Comparison of ENCODE assay signal across 1 cellular context in the genomic region with DNA sequence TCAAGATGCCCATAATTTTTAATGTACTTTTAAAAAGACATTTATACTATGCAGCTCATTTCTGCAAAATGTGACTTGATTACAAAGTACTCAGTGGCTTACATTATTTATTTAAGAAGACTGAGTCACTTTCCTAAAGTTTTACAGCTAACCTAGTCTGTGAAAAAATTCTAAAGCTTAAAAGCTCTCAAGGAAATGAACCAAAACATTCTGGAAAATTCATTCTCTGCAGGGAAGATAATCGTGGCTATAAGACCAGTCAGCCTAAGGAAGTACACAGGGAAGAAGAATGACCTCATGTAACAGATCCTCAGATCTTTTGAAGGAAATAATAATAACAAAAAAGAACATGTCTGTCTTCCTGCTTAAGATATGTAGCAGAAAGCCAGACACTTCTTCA.
TF ChIP-seq lines count a peak whose summit lies in the region.

No MANE protein-coding gene starts in this region.

TF ChIP-seq in GM12878, 131 proteins besides CTCF, POLR2A, EP300 and RAD21 (continued from another document):
- TF ChIP-seq ZNF592 (IDR thresholded peaks at IDR 0.05) (no peak), FOXK2 (IDR thresholded peaks at IDR 0.05) (no peak), MTA3 (IDR thresholded peaks at IDR 0.05; ENCODE audit: borderline replicate concordance, low read length) (no peak), TCF12 (IDR thresholded peaks at IDR 0.05; ENCODE audit: low read depth, low read length) (no peak), STAT1 (conservative IDR thresholded peaks at IDR 0.05) (no peak), BCL11A (IDR thresholded peaks at IDR 0.05; ENCODE audit: low read depth, low read length) (no peak)
- TF ChIP-seq, protein P1, sequence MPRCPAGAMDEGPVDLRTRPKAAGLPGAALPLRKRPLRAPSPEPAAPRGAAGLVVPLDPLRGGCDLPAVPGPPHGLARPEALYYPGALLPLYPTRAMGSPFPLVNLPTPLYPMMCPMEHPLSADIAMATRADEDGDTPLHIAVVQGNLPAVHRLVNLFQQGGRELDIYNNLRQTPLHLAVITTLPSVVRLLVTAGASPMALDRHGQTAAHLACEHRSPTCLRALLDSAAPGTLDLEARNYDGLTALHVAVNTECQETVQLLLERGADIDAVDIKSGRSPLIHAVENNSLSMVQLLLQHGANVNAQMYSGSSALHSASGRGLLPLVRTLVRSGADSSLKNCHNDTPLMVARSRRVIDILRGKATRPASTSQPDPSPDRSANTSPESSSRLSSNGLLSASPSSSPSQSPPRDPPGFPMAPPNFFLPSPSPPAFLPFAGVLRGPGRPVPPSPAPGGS (IDR thresholded peaks at IDR 0.05; ENCODE audit: borderline replicate concordance, insufficient read depth, low read depth, low read length, poor library complexity, severe bottlenecking): no peak
- TF ChIP-seq, protein P2, sequence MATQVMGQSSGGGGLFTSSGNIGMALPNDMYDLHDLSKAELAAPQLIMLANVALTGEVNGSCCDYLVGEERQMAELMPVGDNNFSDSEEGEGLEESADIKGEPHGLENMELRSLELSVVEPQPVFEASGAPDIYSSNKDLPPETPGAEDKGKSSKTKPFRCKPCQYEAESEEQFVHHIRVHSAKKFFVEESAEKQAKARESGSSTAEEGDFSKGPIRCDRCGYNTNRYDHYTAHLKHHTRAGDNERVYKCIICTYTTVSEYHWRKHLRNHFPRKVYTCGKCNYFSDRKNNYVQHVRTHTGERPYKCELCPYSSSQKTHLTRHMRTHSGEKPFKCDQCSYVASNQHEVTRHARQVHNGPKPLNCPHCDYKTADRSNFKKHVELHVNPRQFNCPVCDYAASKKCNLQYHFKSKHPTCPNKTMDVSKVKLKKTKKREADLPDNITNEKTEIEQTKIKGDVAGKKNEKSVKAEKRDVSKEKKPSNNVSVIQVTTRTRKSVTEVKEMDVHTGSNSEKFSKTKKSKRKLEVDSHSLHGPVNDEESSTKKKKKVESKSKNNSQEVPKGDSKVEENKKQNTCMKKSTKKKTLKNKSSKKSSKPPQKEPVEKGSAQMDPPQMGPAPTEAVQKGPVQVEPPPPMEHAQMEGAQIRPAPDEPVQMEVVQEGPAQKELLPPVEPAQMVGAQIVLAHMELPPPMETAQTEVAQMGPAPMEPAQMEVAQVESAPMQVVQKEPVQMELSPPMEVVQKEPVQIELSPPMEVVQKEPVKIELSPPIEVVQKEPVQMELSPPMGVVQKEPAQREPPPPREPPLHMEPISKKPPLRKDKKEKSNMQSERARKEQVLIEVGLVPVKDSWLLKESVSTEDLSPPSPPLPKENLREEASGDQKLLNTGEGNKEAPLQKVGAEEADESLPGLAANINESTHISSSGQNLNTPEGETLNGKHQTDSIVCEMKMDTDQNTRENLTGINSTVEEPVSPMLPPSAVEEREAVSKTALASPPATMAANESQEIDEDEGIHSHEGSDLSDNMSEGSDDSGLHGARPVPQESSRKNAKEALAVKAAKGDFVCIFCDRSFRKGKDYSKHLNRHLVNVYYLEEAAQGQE (IDR thresholded peaks at IDR 0.05; ENCODE audit: low read depth, low read length): no peak
- TF ChIP-seq, protein P3, sequence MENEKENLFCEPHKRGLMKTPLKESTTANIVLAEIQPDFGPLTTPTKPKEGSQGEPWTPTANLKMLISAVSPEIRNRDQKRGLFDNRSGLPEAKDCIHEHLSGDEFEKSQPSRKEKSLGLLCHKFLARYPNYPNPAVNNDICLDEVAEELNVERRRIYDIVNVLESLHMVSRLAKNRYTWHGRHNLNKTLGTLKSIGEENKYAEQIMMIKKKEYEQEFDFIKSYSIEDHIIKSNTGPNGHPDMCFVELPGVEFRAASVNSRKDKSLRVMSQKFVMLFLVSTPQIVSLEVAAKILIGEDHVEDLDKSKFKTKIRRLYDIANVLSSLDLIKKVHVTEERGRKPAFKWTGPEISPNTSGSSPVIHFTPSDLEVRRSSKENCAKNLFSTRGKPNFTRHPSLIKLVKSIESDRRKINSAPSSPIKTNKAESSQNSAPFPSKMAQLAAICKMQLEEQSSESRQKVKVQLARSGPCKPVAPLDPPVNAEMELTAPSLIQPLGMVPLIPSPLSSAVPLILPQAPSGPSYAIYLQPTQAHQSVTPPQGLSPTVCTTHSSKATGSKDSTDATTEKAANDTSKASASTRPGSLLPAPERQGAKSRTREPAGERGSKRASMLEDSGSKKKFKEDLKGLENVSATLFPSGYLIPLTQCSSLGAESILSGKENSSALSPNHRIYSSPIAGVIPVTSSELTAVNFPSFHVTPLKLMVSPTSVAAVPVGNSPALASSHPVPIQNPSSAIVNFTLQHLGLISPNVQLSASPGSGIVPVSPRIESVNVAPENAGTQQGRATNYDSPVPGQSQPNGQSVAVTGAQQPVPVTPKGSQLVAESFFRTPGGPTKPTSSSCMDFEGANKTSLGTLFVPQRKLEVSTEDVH (IDR thresholded peaks at IDR 0.05; ENCODE audit: low read depth, partially characterized antibody): no peak
